In the genomic region with DNA sequence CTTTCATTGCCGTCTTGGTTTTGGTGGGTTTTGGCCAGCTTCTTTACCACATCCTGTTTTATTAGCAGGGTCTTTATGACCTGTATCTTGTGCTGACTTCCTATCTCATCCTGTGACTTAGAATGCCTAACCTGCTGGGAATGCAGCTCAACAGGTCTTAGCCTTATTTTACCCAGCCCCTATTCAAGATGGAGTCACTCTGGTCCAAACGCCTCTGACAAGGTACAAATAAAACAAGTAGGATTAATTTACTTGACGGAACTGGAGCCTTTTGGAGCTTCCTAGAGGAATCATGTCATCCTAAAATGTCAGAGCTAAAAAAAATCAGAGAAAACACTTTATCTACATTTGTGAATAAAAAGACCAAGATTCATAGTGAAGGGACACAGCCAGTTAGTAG, we compare ENCODE assay signal across 30 cellular contexts.
"Had no signal": no experiment of that assay in that cellular context is flagged by ENCODE, and none has a peak within 500 bp of the region (broad histone marks: within the 10 kb centered on the region; RNA-seq: fewer than 3 reads in every experiment).

No MANE protein-coding gene starts in this region.

- ATAC-seq: activated CD8-positive, alpha-beta T cell treated with anti-CD3 and anti-CD28 coated beads for 36 hours; activated naive CD8-positive, alpha-beta T cell treated with anti-CD3 and anti-CD28 coated beads, Interleukin-2, amount 50 U/mL, for 24 hours; activated T-cell treated with anti-CD3 and anti-CD28 coated beads, Interleukin-2, amount 50 U/mL, for 4 hours; activated T-helper 17 cell treated with anti-CD3 and anti-CD28 coated beads, Interleukin-2, amount 50 U/mL, for 72 hours; left cardiac atrium; left ventricle myocardium superior; mucosa of descending colon; psoas muscle; T-helper 17 cell; WTC11 had no signal

- H3K9ac ChIP-seq: parathyroid adenoma had no signal

- H3K79me2 ChIP-seq: parathyroid adenoma had no signal

- H3K4me3 ChIP-seq: breast epithelium, mucosa of descending colon, psoas muscle, sigmoid colon, suprapubic skin, tibial artery had no signal

- DNase-seq: activated CD4-positive, alpha-beta T cell treated with anti-CD3 and anti-CD28 coated beads for 1 hour; activated CD4-positive, alpha-beta T cell treated with anti-CD3 and anti-CD28 coated beads, Interleukin-2, amount 10 ng/mL, durations not matched to agents 7 days and 5 days; activated CD8-positive, alpha-beta T cell treated with anti-CD3 and anti-CD28 coated beads for 36 hours; activated gamma-delta T cell treated with Interleukin-2 at 50 U/mL for 16 hours; activated naive CD8-positive, alpha-beta T cell treated with anti-CD3 and anti-CD28 coated beads, Interleukin-2, amount 50 U/mL, for 24 hours; activated T-cell treated with anti-CD3 and anti-CD28 coated beads, Interleukin-2, amount 50 U/mL, for 4 hours; amygdala; dermis blood vessel endothelial cell; effector CD4-positive, alpha-beta T cell; hippocampal formation; left cardiac atrium; left ventricle myocardium superior; mucosa of descending colon; occipital lobe; psoas muscle; sigmoid colon; small intestine; stimulated activated CD4-positive, alpha-beta T cell treated with anti-CD3 and anti-CD28 coated beads, Interleukin-2, amount 100 ng/mL, for 24 hours; stimulated activated naive CD4-positive, alpha-beta T cell; T-helper 17 cell; T1000; tibial artery had no signal

- H3K4me1 ChIP-seq: breast epithelium, parathyroid adenoma, psoas muscle, sigmoid colon, suprapubic skin, tibial artery had no signal

- H3K36me3 ChIP-seq: breast epithelium, sigmoid colon, suprapubic skin, tibial artery had no signal

- H2AFZ ChIP-seq: parathyroid adenoma had no signal

- H3K27ac ChIP-seq: breast epithelium, epithelial cell of prostate, parathyroid adenoma, psoas muscle, sigmoid colon, suprapubic skin, tibial artery had no signal

- FAIRE-seq: frontal cortex, keratinocyte, small intestine had no signal

- H3K9me3 ChIP-seq: breast epithelium, mucosa of descending colon, psoas muscle, sigmoid colon, suprapubic skin, tibial artery had no signal

- H3K27me3 ChIP-seq: sigmoid colon, suprapubic skin, tibial artery had no signal
